ENCODE assay signal across 1 cellular context in genomic region chr18:21600526-21601410, GRCh38.
A peak's percentile ranks its signal among the peaks of the same experiment; 100 is the strongest.
TF ChIP-seq lines count a peak whose summit lies in the region.

A gene with protein sequence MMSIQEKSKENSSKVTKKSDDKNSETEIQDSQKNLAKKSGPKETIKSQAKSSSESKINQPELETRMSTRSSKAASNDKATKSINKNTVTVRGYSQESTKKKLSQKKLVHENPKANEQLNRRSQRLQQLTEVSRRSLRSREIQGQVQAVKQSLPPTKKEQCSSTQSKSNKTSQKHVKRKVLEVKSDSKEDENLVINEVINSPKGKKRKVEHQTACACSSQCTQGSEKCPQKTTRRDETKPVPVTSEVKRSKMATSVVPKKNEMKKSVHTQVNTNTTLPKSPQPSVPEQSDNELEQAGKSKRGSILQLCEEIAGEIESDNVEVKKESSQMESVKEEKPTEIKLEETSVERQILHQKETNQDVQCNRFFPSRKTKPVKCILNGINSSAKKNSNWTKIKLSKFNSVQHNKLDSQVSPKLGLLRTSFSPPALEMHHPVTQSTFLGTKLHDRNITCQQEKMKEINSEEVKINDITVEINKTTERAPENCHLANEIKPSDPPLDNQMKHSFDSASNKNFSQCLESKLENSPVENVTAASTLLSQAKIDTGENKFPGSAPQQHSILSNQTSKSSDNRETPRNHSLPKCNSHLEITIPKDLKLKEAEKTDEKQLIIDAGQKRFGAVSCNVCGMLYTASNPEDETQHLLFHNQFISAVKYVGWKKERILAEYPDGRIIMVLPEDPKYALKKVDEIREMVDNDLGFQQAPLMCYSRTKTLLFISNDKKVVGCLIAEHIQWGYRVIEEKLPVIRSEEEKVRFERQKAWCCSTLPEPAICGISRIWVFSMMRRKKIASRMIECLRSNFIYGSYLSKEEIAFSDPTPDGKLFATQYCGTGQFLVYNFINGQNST (minus strand): TSS chr18:21600704. CDS start chr18:21574843, 25,861 bp downstream.

TF ChIP-seq in GM12878, 131 proteins besides CTCF, POLR2A, EP300 and RAD21 (continued from another document):
- TF ChIP-seq, protein P1, sequence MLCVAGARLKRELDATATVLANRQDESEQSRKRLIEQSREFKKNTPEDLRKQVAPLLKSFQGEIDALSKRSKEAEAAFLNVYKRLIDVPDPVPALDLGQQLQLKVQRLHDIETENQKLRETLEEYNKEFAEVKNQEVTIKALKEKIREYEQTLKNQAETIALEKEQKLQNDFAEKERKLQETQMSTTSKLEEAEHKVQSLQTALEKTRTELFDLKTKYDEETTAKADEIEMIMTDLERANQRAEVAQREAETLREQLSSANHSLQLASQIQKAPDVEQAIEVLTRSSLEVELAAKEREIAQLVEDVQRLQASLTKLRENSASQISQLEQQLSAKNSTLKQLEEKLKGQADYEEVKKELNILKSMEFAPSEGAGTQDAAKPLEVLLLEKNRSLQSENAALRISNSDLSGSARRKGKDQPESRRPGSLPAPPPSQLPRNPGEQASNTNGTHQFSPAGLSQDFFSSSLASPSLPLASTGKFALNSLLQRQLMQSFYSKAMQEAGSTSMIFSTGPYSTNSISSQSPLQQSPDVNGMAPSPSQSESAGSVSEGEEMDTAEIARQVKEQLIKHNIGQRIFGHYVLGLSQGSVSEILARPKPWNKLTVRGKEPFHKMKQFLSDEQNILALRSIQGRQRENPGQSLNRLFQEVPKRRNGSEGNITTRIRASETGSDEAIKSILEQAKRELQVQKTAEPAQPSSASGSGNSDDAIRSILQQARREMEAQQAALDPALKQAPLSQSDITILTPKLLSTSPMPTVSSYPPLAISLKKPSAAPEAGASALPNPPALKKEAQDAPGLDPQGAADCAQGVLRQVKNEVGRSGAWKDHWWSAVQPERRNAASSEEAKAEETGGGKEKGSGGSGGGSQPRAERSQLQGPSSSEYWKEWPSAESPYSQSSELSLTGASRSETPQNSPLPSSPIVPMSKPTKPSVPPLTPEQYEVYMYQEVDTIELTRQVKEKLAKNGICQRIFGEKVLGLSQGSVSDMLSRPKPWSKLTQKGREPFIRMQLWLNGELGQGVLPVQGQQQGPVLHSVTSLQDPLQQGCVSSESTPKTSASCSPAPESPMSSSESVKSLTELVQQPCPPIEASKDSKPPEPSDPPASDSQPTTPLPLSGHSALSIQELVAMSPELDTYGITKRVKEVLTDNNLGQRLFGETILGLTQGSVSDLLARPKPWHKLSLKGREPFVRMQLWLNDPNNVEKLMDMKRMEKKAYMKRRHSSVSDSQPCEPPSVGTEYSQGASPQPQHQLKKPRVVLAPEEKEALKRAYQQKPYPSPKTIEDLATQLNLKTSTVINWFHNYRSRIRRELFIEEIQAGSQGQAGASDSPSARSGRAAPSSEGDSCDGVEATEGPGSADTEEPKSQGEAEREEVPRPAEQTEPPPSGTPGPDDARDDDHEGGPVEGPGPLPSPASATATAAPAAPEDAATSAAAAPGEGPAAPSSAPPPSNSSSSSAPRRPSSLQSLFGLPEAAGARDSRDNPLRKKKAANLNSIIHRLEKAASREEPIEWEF (IDR thresholded peaks at IDR 0.05; ENCODE audit: insufficient replicate concordance, low read depth, low read length) = no peak
- TF ChIP-seq GATAD2B (conservative IDR thresholded peaks at IDR 0.05; ENCODE audit: low read depth) (no peak; the same call in 1 of the 2 replicates), GABPA (IDR thresholded peaks at IDR 0.05; ENCODE audit: low read depth) (peak; percentile 78), IKZF2 (IDR thresholded peaks at IDR 0.05) (peak; percentile 43 to 52; a peak in 3 of 4 replicates), E2F8 (IDR thresholded peaks at IDR 0.05; ENCODE audit: low read depth, partially characterized antibody) (peak; percentile 47), MLLT1 (IDR thresholded peaks at IDR 0.05) (peak; percentile 79), MTA2 (IDR thresholded peaks at IDR 0.05; ENCODE audit: low read depth) (peak; percentile 12; the same call in 1 of the 2 replicates), RUNX3 (IDR thresholded peaks at IDR 0.05; ENCODE audit: low read length) (peak; percentile 83), NR2C1 (IDR thresholded peaks at IDR 0.05) (peak; percentile 47; the same call in 1 of the 2 replicates), IKZF1 (conservative IDR thresholded peaks at IDR 0.05) (peak; percentile 91), RB1 (IDR thresholded peaks at IDR 0.05; ENCODE audit: borderline replicate concordance) (0 out of 2 replicates have a peak, but pooled peaks have one; percentile 53), YY1 (IDR thresholded peaks at IDR 0.05; ENCODE audit: low read depth, low read length) (peak; percentile 96), SMARCA5 (IDR thresholded peaks at IDR 0.05) (peak; percentile 95), KLF5 (IDR thresholded peaks at IDR 0.05; ENCODE audit: partially characterized antibody) (peak; percentile 18), BMI1 (IDR thresholded peaks at IDR 0.05; ENCODE audit: borderline replicate concordance) (no peak), BCL11A (IDR thresholded peaks at IDR 0.05; ENCODE audit: low read depth, low read length) (no peak), TCF7 (IDR thresholded peaks at IDR 0.05; ENCODE audit: borderline replicate concordance) (no peak)
- TF ChIP-seq, protein P2, sequence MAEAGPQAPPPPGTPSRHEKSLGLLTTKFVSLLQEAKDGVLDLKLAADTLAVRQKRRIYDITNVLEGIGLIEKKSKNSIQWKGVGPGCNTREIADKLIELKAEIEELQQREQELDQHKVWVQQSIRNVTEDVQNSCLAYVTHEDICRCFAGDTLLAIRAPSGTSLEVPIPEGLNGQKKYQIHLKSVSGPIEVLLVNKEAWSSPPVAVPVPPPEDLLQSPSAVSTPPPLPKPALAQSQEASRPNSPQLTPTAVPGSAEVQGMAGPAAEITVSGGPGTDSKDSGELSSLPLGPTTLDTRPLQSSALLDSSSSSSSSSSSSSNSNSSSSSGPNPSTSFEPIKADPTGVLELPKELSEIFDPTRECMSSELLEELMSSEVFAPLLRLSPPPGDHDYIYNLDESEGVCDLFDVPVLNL (IDR thresholded peaks at IDR 0.05; ENCODE audit: low read depth, low read length) = 0 out of 2 replicates have a peak, but pooled peaks have one; percentile 23
- TF ChIP-seq, protein P3, sequence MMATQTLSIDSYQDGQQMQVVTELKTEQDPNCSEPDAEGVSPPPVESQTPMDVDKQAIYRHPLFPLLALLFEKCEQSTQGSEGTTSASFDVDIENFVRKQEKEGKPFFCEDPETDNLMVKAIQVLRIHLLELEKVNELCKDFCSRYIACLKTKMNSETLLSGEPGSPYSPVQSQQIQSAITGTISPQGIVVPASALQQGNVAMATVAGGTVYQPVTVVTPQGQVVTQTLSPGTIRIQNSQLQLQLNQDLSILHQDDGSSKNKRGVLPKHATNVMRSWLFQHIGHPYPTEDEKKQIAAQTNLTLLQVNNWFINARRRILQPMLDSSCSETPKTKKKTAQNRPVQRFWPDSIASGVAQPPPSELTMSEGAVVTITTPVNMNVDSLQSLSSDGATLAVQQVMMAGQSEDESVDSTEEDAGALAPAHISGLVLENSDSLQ (IDR thresholded peaks at IDR 0.05) = peak; percentile 84
